35 cellular contexts compared by ENCODE assay signal in the genomic region with DNA sequence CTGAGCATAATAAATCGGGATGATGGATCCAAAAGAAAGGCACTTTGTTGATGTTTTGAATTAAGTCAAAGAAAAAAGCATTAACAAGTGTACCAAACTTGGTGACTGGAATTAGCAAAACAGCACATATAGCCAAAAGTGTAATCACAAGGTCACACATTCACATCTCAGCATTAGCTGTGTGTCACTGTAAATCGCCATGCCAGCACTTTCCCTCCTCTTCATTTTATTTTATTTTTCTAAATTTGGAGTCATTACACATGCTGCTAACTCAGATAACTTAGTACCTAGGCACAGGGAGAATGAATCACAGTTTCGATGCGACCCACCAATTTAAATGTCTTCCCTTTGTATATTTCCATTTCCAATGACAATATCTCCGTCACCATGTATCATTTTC.
"Had no signal": no experiment of that assay in that cellular context is flagged by ENCODE, and none has a peak within 500 bp of the region (broad histone marks: within the 10 kb centered on the region; RNA-seq: fewer than 3 reads in every experiment).

No MANE protein-coding gene starts in this region.

- H3K9me3 ChIP-seq: MG63 had no signal

- H3K27me3 ChIP-seq: MG63 had no signal

- H3K4me3 ChIP-seq: MG63 had no signal

- DNase-seq: Kasumi-1, MG63, MM.1S, MV-4-11, NCI-H1048, NCI-H1092, NCI-H1092 treated with DMSO at 0.1 percent for 48 hours, NCI-H1105, NCI-H1105 treated with DMSO at 0.1 percent for 48 hours, NCI-H1417, NCI-H1417 treated with DMSO at 0.1 percent for 48 hours, NCI-H1436, NCI-H1436 treated with DMSO at 0.1 percent for 48 hours, NCI-H146, NCI-H1694, NCI-H1694 treated with DMSO at 0.1 percent for 48 hours, NCI-H187, NCI-H187 treated with DMSO at 0.1 percent for 48 hours, NCI-H1930, NCI-H2029, NCI-H2029 treated with DMSO at 0.1 percent for 48 hours, NCI-H2081, NCI-H2081 treated with DMSO at 0.1 percent for 48 hours, NCI-H2107, NCI-H2171, NCI-H2171 treated with DMSO at 0.1 percent for 48 hours, NCI-H2227 treated with DMSO at 0.1 percent for 48 hours, NCI-H226, NCI-H345, NCI-H446, NCI-H446 treated with DMSO at 0.1 percent for 48 hours, NCI-H510A, NCI-H510A treated with DMSO at 0.1 percent for 48 hours, NCI-H524, NCI-H524 treated with DMSO at 0.1 percent for 48 hours had no signal

- H3K36me3 ChIP-seq: MG63 had no signal
